In the genomic region with DNA sequence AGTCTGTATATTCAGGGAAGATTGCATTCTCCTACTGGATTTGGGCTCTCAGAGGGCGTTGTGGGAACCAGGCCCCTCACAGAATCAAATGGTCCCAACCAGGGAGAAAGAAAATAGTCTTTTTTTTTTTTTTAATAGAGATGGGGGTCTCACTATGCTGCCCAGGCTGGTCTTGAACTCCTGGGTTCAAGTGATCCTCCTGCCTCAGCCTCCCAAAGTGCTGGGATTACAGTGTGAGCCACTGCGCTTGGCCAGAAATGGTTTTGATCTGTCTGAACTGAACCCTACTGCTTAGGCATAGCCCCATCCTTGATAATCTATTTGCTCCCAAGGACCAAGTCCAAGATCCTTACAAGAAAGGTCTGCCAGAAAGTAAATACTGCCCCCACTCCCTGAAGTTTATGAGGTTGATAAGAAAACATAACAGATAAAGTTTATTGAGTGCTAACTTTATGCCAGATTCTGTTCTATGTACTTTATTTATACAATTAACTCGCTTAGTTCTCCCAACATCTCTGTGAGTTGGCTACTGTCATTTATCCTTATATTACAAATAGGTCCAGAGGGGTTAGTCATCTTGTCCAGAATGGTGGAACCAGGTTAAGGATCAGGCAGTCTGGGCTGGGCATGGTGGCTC, we compare ENCODE assay signal across 2 cellular contexts.
A peak's percentile ranks its signal among the peaks of the same experiment; 100 is the strongest.
TF ChIP-seq lines count a peak whose summit lies in the region.

No MANE protein-coding gene starts in this region.

TF ChIP-seq in A549, 52 proteins besides CTCF, POLR2A, EP300 and RAD21:
- TF ChIP-seq POLR2AphosphoS2 (conservative IDR thresholded peaks at IDR 0.05; ENCODE audit: low read length) (no peak), GATA3 (IDR thresholded peaks at IDR 0.05; ENCODE audit: borderline replicate concordance) (peak; percentile 20; the same call in 1 of the 2 replicates)

TF ChIP-seq in GM23338, 12 proteins besides CTCF, POLR2A, EP300 and RAD21 (continued from another document):
- TF ChIP-seq CREB1 (CRISPR knock-in tag; IDR thresholded peaks at IDR 0.05; ENCODE audit: low read depth) (no peak), EZH2phosphoT487 (IDR thresholded peaks at IDR 0.05; ENCODE audit: unreplicated experiment) (no peak), ZNF114 (CRISPR knock-in tag; IDR thresholded peaks at IDR 0.05) (no peak)
